Comparison of ENCODE assay signal across 8 cellular contexts in the genomic region with DNA sequence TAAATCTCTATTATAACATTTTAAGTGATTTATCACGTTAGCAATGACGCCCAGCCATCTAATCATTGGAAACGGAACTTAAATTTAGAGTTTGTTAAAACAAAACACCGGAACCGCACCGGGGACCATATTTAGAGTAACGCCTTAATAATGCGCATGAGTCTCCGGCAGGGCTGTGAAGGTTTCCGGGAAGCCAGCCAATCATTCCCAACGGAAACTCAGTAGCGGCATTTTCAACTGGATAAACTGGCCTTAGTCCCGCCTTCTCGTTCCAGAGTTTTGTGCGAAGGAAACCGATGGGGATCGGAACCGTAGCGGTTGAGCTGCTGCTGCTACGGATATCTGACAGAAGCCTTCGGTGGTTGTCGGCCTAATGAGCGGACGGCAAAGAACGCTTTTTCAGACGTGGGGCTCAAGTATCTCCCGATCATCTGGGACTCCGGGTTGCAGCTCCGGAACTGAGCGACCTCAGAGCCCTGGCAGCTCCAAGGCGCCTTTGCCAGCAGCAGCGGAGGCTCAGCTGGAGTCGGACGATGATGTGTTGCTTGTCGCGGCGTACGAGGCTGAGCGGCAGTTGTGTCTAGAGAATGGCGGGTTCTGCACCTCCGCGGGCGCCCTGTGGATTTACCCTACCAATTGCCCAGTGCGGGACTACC. TPM values are rescaled to one million over a fixed set of nuclear protein-coding genes. Genes with fewer than 3 reads are reported as not detected.
DNase-seq lines count a peak whose midpoint lies in the region; ATAC-seq and TF ChIP-seq lines count a peak whose summit lies in the region.

A gene with protein sequence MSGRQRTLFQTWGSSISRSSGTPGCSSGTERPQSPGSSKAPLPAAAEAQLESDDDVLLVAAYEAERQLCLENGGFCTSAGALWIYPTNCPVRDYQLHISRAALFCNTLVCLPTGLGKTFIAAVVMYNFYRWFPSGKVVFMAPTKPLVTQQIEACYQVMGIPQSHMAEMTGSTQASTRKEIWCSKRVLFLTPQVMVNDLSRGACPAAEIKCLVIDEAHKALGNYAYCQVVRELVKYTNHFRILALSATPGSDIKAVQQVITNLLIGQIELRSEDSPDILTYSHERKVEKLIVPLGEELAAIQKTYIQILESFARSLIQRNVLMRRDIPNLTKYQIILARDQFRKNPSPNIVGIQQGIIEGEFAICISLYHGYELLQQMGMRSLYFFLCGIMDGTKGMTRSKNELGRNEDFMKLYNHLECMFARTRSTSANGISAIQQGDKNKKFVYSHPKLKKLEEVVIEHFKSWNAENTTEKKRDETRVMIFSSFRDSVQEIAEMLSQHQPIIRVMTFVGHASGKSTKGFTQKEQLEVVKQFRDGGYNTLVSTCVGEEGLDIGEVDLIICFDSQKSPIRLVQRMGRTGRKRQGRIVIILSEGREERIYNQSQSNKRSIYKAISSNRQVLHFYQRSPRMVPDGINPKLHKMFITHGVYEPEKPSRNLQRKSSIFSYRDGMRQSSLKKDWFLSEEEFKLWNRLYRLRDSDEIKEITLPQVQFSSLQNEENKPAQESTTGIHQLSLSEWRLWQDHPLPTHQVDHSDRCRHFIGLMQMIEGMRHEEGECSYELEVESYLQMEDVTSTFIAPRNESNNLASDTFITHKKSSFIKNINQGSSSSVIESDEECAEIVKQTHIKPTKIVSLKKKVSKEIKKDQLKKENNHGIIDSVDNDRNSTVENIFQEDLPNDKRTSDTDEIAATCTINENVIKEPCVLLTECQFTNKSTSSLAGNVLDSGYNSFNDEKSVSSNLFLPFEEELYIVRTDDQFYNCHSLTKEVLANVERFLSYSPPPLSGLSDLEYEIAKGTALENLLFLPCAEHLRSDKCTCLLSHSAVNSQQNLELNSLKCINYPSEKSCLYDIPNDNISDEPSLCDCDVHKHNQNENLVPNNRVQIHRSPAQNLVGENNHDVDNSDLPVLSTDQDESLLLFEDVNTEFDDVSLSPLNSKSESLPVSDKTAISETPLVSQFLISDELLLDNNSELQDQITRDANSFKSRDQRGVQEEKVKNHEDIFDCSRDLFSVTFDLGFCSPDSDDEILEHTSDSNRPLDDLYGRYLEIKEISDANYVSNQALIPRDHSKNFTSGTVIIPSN (N-terminal part only) (plus strand): TSS at position 272 of the 656 bp plus-strand sequence. CDS start 102 bp downstream, at position 374.

- no peaks in the 10 kb centered on the region for H3K9me3 ChIP-seq in PC-9 (ENCODE audit: insufficient read depth, low read depth)
- H3K9me3 ChIP-seq in mucosa of rectum (ENCODE audit: control insufficient read depth in 2 of 2, low read length in 2 of 2) = no peaks in the 10 kb centered on the region

- H3K4me1 ChIP-seq in PC-9 (replicated peaks; ENCODE audit: insufficient read depth) = peaks cover 27% of the 10 kb centered on the region
- peaks cover 11 to 13% of the 10 kb centered on the region in 2 donors for H3K4me1 ChIP-seq in mucosa of rectum (ENCODE audit: control insufficient read depth in 2 of 2, insufficient read depth in 2 of 2, low read length in 2 of 2)

- peak within 1 kb of the TSS; percentile 92 for H2AFZ ChIP-seq in PC-9

- peak within 1 kb of the TSS; percentile 89 for H3K4me2 ChIP-seq in PC-9

- no TSS peak for BruUV-seq in PC-9 (replicated peaks; lab: Mats Ljungman, UMichigan)

- intact Hi-C loops in PC-9 (cut with micrococcal nuclease; ENCODE audit: unreplicated experiment) = no loop called here

- H3K27ac ChIP-seq in PC-9 (peak within 1 kb of the TSS; percentile 72), mucosa of rectum (ENCODE audit: low read depth in 2 of 2, low read length in 2 of 2) (peak within 1 kb of the TSS; percentile 86 to 90)

- peaks cover 72% of the 10 kb centered on the region for H3K79me2 ChIP-seq in PC-9 (ENCODE audit: low read depth)

- H4K20me1 ChIP-seq in PC-9 (ENCODE audit: insufficient read depth) = 0 out of 2 replicates have a peak, but pooled peaks cover 3% of the 10 kb centered on the region

- TF ChIP-seq CTCF in PC-9 (conservative IDR thresholded peaks at IDR 0.05) (no peak), epithelial cell of proximal tubule (conservative IDR thresholded peaks at IDR 0.05; ENCODE audit: low read depth, low read length) (no peak)

- H3K36me3 ChIP-seq in PC-9 (ENCODE audit: low read depth) (no peaks in the 10 kb centered on the region), mucosa of rectum (ENCODE audit: control insufficient read depth in 2 of 2, insufficient read depth in 2 of 2, low read length in 2 of 2) (no peaks in the 10 kb centered on the region)

- no peaks in the 10 kb centered on the region for H3K9me2 ChIP-seq in PC-9 (ENCODE audit: insufficient read depth)

- POLR2A ChIA-PET in PC-9 (lab: Charles Lee; ENCODE audit: unreplicated experiment) = no interaction called here

- peak within 1 kb of the TSS; percentile 72 to 87 for H3K9ac ChIP-seq in mucosa of rectum (ENCODE audit: low read depth in 1 of 2, low read length in 2 of 2)

- H3K27me3 ChIP-seq in PC-9 (ENCODE audit: insufficient read depth, low read depth) = no peaks in the 10 kb centered on the region
- H3K27me3 ChIP-seq in mucosa of rectum (ENCODE audit: control insufficient read depth in 2 of 2, insufficient read depth in 2 of 2, low read length in 2 of 2) = no peaks in the 10 kb centered on the region

- H3K4me3 ChIP-seq in Jurkat, Clone E6-1 (ENCODE audit: low read length) = peak within 1 kb of the TSS; percentile 68
- H3K4me3 ChIP-seq in PC-9 (peak within 1 kb of the TSS; percentile 94), epithelial cell of proximal tubule (ENCODE audit: low read depth, low read length) (peak within 1 kb of the TSS; percentile 96), mucosa of rectum (ENCODE audit: low read length in 2 of 2) (peak within 1 kb of the TSS; percentile 85 to 97)

- H3F3A ChIP-seq in PC-9 (ENCODE audit: insufficient read depth, low read depth) = peaks cover 7% of the 10 kb centered on the region; the same call in 1 of the 2 replicates

- peak; percentile 38 for ATAC-seq in GM21529 (IDR thresholded peaks at IDR 0.05; ENCODE audit: unreplicated experiment)

- DNase-seq in DMS 273 (lab: John Stamatoyannopoulos, UW; ENCODE audit: unreplicated experiment) (peak; percentile 99), PC-9 (peak; percentile 86 to 92), epithelial cell of proximal tubule (ENCODE audit: low read depth) (peak; percentile 95)
- DNase-seq in Jurkat, Clone E6-1 (ENCODE audit: low read depth, low spot score) = peak; percentile 99
- DNase-seq in activated T-cell treated with anti-CD3 and anti-CD28 coated beads, Interleukin-2, amount 50 U/mL, for 1 hour = peak; percentile 76
- DNase-seq in stimulated activated CD8-positive, alpha-beta memory T cell treated with anti-CD3 and anti-CD28 coated beads, Interleukin-4, amount 100 ng/mL, for 48 hours = peak; percentile 89

- CTCF ChIA-PET in PC-9 (lab: Charles Lee) = no interaction called here

RNA-seq across cellular contexts. Expression of the gene that starts here (rescaled TPM):
- 16.4 TPM for polyA plus RNA-seq in Jurkat, Clone E6-1 (2012; ENCODE audit: insufficient read depth, insufficient read length)
- 9.9 and 14.1 TPM in 2 replicates for total RNA-seq in PC-9 (2021)
- 3.9 and 11.7 TPM in 2 replicates for total RNA-seq in epithelial cell of proximal tubule

Comparison
In these comparisons a context has a peak if more than half of its experiments do, and no peak if none do; other contexts are left out.
1. Peak in every context shown above with its lines: DNase-seq, ATAC-seq, H3K4me3 ChIP-seq and H3K27ac ChIP-seq.